Comparison of ENCODE assay signal across 22 cellular contexts in the genomic region with DNA sequence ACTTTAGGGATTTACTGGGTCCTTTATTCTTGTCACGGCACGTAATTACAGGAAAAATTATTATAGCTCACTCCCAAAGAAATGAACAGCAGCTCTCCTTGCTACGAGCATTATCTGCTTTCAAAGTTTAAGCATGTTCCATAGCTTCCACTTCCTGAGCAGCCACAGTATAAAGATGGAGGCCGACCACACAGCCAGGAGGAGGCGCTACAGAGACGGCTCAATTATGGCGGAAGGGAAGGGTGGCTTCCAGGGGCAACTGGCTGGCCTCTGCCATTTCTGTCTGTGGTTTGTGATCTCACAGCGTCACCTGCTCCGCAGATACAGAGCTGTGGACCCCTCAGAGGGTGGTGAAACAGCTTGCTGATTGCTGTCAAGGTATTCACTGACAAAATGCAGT.
"Had no signal": no experiment of that assay in that cellular context is flagged by ENCODE, and none has a peak within 500 bp of the region (broad histone marks: within the 10 kb centered on the region; RNA-seq: fewer than 3 reads in every experiment).

No MANE protein-coding gene starts in this region.

- H3K27me3 ChIP-seq: heart left ventricle, ovary, stomach had no signal

- H3K27ac Mint-ChIP-seq: activated CD4-positive, alpha-beta memory T cell treated with anti-CD3 and anti-CD28 coated beads, Interleukin-2, amount 10 ng/mL, durations not matched to agents 7 days and 5 days; activated CD8-positive, alpha-beta memory T cell treated with anti-CD3 and anti-CD28 coated beads, Interleukin-2, amount 10 ng/mL, durations not matched to agents 7 days and 5 days; activated naive CD8-positive, alpha-beta T cell treated with anti-CD3 and anti-CD28 coated beads for 36 hours; activated T-helper 17 cell treated with anti-CD3 and anti-CD28 coated beads, Interleukin-2, amount 50 U/mL, for 72 hours; immature natural killer cell; naive thymus-derived CD4-positive, alpha-beta T cell; type B pancreatic cell had no signal

- H3K9me3 Mint-ChIP-seq: activated CD4-positive, alpha-beta memory T cell treated with anti-CD3 and anti-CD28 coated beads, Interleukin-2, amount 10 ng/mL, durations not matched to agents 7 days and 5 days; activated T-helper 17 cell treated with anti-CD3 and anti-CD28 coated beads, Interleukin-2, amount 50 U/mL, for 72 hours had no signal

- H3K27ac ChIP-seq: heart left ventricle, ovary, psoas muscle, skin epidermis, stomach had no signal

- H3K4me3 Mint-ChIP-seq: activated CD4-positive, alpha-beta memory T cell treated with anti-CD3 and anti-CD28 coated beads, Interleukin-2, amount 10 ng/mL, durations not matched to agents 7 days and 5 days; activated CD8-positive, alpha-beta memory T cell treated with anti-CD3 and anti-CD28 coated beads, Interleukin-2, amount 10 ng/mL, durations not matched to agents 7 days and 5 days; activated naive CD8-positive, alpha-beta T cell treated with anti-CD3 and anti-CD28 coated beads for 36 hours; activated T-helper 17 cell treated with anti-CD3 and anti-CD28 coated beads, Interleukin-2, amount 50 U/mL, for 72 hours; immature natural killer cell; naive thymus-derived CD4-positive, alpha-beta T cell; type B pancreatic cell had no signal

- H3K4me1 ChIP-seq: heart left ventricle, psoas muscle, stomach had no signal

- H3K9me3 ChIP-seq: heart left ventricle, ovary, psoas muscle, stomach had no signal

- DNase-seq: activated CD4-positive, alpha-beta memory T cell treated with anti-CD3 and anti-CD28 coated beads, Interleukin-2, amount 10 ng/mL, durations not matched to agents 7 days and 5 days; activated CD4-positive, alpha-beta T cell treated with anti-CD3 and anti-CD28 coated beads for 48 hours; activated CD4-positive, CD25-positive, alpha-beta regulatory T cell; activated CD8-positive, alpha-beta memory T cell treated with anti-CD3 and anti-CD28 coated beads, Interleukin-2, amount 10 ng/mL, durations not matched to agents 7 days and 5 days; activated naive CD4-positive, alpha-beta T cell; activated naive CD8-positive, alpha-beta T cell treated with anti-CD3 and anti-CD28 coated beads for 36 hours; amniotic stem cell; erythroblast; heart left ventricle; immature natural killer cell; kidney glomerular epithelial cell; mesendoderm; naive thymus-derived CD4-positive, alpha-beta T cell; ovary; psoas muscle; right cardiac atrium; stimulated activated CD4-positive, alpha-beta T cell treated with anti-CD3 and anti-CD28 coated beads, Interleukin-15, amount 100 ng/mL, for 24 hours; stimulated activated CD4-positive, alpha-beta T cell treated with anti-CD3 and anti-CD28 coated beads, Interleukin-2, amount 100 ng/mL, for 48 hours; stomach had no signal

- H3K27me3 Mint-ChIP-seq: activated CD4-positive, alpha-beta memory T cell treated with anti-CD3 and anti-CD28 coated beads, Interleukin-2, amount 10 ng/mL, durations not matched to agents 7 days and 5 days; activated CD8-positive, alpha-beta memory T cell treated with anti-CD3 and anti-CD28 coated beads, Interleukin-2, amount 10 ng/mL, durations not matched to agents 7 days and 5 days; activated naive CD8-positive, alpha-beta T cell treated with anti-CD3 and anti-CD28 coated beads for 36 hours had no signal

- H3K36me3 ChIP-seq: heart left ventricle, ovary, stomach had no signal

- H3K4me3 ChIP-seq: heart left ventricle, ovary, psoas muscle, skin epidermis, stomach had no signal

- ATAC-seq: activated CD8-positive, alpha-beta memory T cell treated with anti-CD3 and anti-CD28 coated beads, Interleukin-2, amount 10 ng/mL, durations not matched to agents 7 days and 5 days; activated T-helper 17 cell treated with anti-CD3 and anti-CD28 coated beads, Interleukin-2, amount 50 U/mL, for 72 hours; heart left ventricle; naive thymus-derived CD4-positive, alpha-beta T cell; psoas muscle; right cardiac atrium had no signal

- H3K36me3 Mint-ChIP-seq: activated CD8-positive, alpha-beta memory T cell treated with anti-CD3 and anti-CD28 coated beads, Interleukin-2, amount 10 ng/mL, durations not matched to agents 7 days and 5 days; activated naive CD8-positive, alpha-beta T cell treated with anti-CD3 and anti-CD28 coated beads for 36 hours; immature natural killer cell; naive thymus-derived CD4-positive, alpha-beta T cell; type B pancreatic cell had no signal

- H3K4me1 Mint-ChIP-seq: activated CD4-positive, alpha-beta memory T cell treated with anti-CD3 and anti-CD28 coated beads, Interleukin-2, amount 10 ng/mL, durations not matched to agents 7 days and 5 days; activated CD8-positive, alpha-beta memory T cell treated with anti-CD3 and anti-CD28 coated beads, Interleukin-2, amount 10 ng/mL, durations not matched to agents 7 days and 5 days; activated naive CD8-positive, alpha-beta T cell treated with anti-CD3 and anti-CD28 coated beads for 36 hours; activated T-helper 17 cell treated with anti-CD3 and anti-CD28 coated beads, Interleukin-2, amount 50 U/mL, for 72 hours; immature natural killer cell; naive thymus-derived CD4-positive, alpha-beta T cell had no signal
